ENCODE assay signal across 18 cellular contexts in genomic region chr11:92439133-92439532, GRCh38.
DNase-seq lines count a peak whose midpoint lies in the region; ATAC-seq and TF ChIP-seq lines count a peak whose summit lies in the region.
"Had no signal": no experiment of that assay in that cellular context is flagged by ENCODE, and none has a peak within 500 bp of the region (broad histone marks: within the 10 kb centered on the region; RNA-seq: fewer than 3 reads in every experiment).

No MANE protein-coding gene starts in this region.

- ATAC-seq in GM23338 (no peak), GM21367 (IDR thresholded peaks at IDR 0.05; ENCODE audit: unreplicated experiment) (no peak)
- ATAC-seq: A549; CD8-positive, alpha-beta T cell; GM12878 had no signal

- TF ChIP-seq RAD21 in SK-N-SH (IDR thresholded peaks at IDR 0.05; ENCODE audit: low read length), result no peak

- no peaks in the 10 kb centered on the region for H3K27me3 Mint-ChIP-seq in GM23338 (ENCODE audit: insufficient read depth, low read depth, poor library complexity)
- no peaks in the 10 kb centered on the region for H3K27me3 Mint-ChIP-seq in mesothelial cell of epicardium (ENCODE audit: low read depth)
- no peaks in the 10 kb centered on the region for H3K27me3 Mint-ChIP-seq in activated CD4-positive, alpha-beta T cell treated with anti-CD3 and anti-CD28 coated beads, Interleukin-2, amount 10 ng/mL, durations not matched to agents 24 days and 14 days
- H3K27me3 Mint-ChIP-seq: B cell; CD4-positive, alpha-beta T cell had no signal

- TF ChIP-seq CTCF in GM23338 (conservative IDR thresholded peaks at IDR 0.05; ENCODE audit: low read depth in 2 of 2), result no peak
- no peak for TF ChIP-seq CTCF in SK-N-SH (IDR thresholded peaks at IDR 0.05)
- TF ChIP-seq CTCF in mesothelial cell of epicardium (IDR thresholded peaks at IDR 0.05; ENCODE audit: unreplicated experiment), result no peak

- no peak for TF ChIP-seq EP300 in SK-N-SH (IDR thresholded peaks at IDR 0.05; ENCODE audit: borderline replicate concordance in 1 of 2, low read depth in 1 of 2, low read length in 1 of 2)

- H3K36me3 Mint-ChIP-seq in GM23338 (ENCODE audit: low read depth) (0 out of 3 replicates have a peak, but pooled peaks cover 2% of the 10 kb centered on the region), mesothelial cell of epicardium (no peaks in the 10 kb centered on the region)
- H3K36me3 Mint-ChIP-seq in activated CD4-positive, alpha-beta T cell treated with anti-CD3 and anti-CD28 coated beads, Interleukin-2, amount 10 ng/mL, durations not matched to agents 24 days and 14 days (ENCODE audit: low read depth), result no peaks in the 10 kb centered on the region
- H3K36me3 Mint-ChIP-seq: CD8-positive, alpha-beta T cell had no signal

- H3K27ac ChIP-seq in GM23338 (ENCODE audit: low read depth) (peak overlapping the region; percentile 27), SK-N-SH (ENCODE audit: low read depth in 2 of 2, low read length in 1 of 2) (no peak overlapping the region; a peak in 1 of 4 replicates)
- H3K27ac ChIP-seq: 22Rv1; A549; BLaER1 treated with 17β-estradiol and CSF1 and Interleukin-3, amounts not matched to agents 10 nM and 100 nM; C4-2B had no signal

- H2AFZ ChIP-seq in GM23338 (no peak overlapping the region), SK-N-SH (ENCODE audit: low read depth) (no peak overlapping the region)

- H3K27ac Mint-ChIP-seq in GM23338 (no peak overlapping the region), mesothelial cell of epicardium (peak overlapping the region; percentile 36)
- no peak overlapping the region for H3K27ac Mint-ChIP-seq in activated CD4-positive, alpha-beta T cell treated with anti-CD3 and anti-CD28 coated beads, Interleukin-2, amount 10 ng/mL, durations not matched to agents 24 days and 14 days
- H3K27ac Mint-ChIP-seq: B cell; CD4-positive, alpha-beta T cell; CD8-positive, alpha-beta T cell had no signal

- H3K4me2 ChIP-seq in GM23338 (no peak overlapping the region), SK-N-SH (no peak overlapping the region)
- H3K4me2 ChIP-seq: A549; BLaER1 treated with 17β-estradiol and CSF1 and Interleukin-3, amounts not matched to agents 10 nM and 100 nM had no signal

- H3K9me3 Mint-ChIP-seq in GM23338 (no peaks in the 10 kb centered on the region), mesothelial cell of epicardium (no peaks in the 10 kb centered on the region)
- no peaks in the 10 kb centered on the region for H3K9me3 Mint-ChIP-seq in activated CD4-positive, alpha-beta T cell treated with anti-CD3 and anti-CD28 coated beads, Interleukin-2, amount 10 ng/mL, durations not matched to agents 24 days and 14 days
- H3K9me3 Mint-ChIP-seq: CD4-positive, alpha-beta T cell; CD8-positive, alpha-beta T cell had no signal

- H3K27me3 ChIP-seq in GM23338 (ENCODE audit: insufficient read depth) (no peaks in the 10 kb centered on the region), SK-N-SH (ENCODE audit: insufficient read depth) (no peaks in the 10 kb centered on the region)
- H3K27me3 ChIP-seq: BLaER1 treated with 17β-estradiol and CSF1 and Interleukin-3, amounts not matched to agents 10 nM and 100 nM had no signal

- no peaks in the 10 kb centered on the region for H3K9me2 ChIP-seq in GM23338 (ENCODE audit: insufficient read depth)
- H3K9me2 ChIP-seq in SK-N-SH, result no peaks in the 10 kb centered on the region

- intact Hi-C loops in activated CD4-positive, alpha-beta T cell treated with anti-CD3 and anti-CD28 coated beads, Interleukin-2, amount 10 ng/mL, durations not matched to agents 24 days and 14 days (cut with micrococcal nuclease), result no loop called here

- H3K79me2 ChIP-seq in GM23338 (replicated peaks; ENCODE audit: insufficient read depth) (peaks cover 58% of the 10 kb centered on the region), SK-N-SH (ENCODE audit: insufficient read depth) (no peaks in the 10 kb centered on the region)

- WGBS in SK-N-SH (ENCODE audit: low lambda C conversion rate), result 28% methylated on average over 1 of the region's 1 CpG

- H3K4me3 Mint-ChIP-seq in GM23338 (no peak overlapping the region), mesothelial cell of epicardium (no peak overlapping the region)
- no peak overlapping the region for H3K4me3 Mint-ChIP-seq in activated CD4-positive, alpha-beta T cell treated with anti-CD3 and anti-CD28 coated beads, Interleukin-2, amount 10 ng/mL, durations not matched to agents 24 days and 14 days
- H3K4me3 Mint-ChIP-seq: B cell; CD4-positive, alpha-beta T cell; CD8-positive, alpha-beta T cell had no signal

- H3K9me3 ChIP-seq in SK-N-SH, result no peaks in the 10 kb centered on the region
- H3K9me3 ChIP-seq: A549; BLaER1 treated with 17β-estradiol and CSF1 and Interleukin-3, amounts not matched to agents 10 nM and 100 nM; Caco-2 had no signal

- H3K4me3 ChIP-seq in GM23338, result no peak overlapping the region
- no peak overlapping the region for H3K4me3 ChIP-seq in SK-N-SH (ENCODE audit: low read depth in 2 of 2, low read length in 1 of 2)
- H3K4me3 ChIP-seq: A549; BLaER1 treated with 17β-estradiol and CSF1 and Interleukin-3, amounts not matched to agents 10 nM and 100 nM; GM12878 had no signal

- H3K4me1 Mint-ChIP-seq in GM23338 (peaks cover 56% of the 10 kb centered on the region), mesothelial cell of epicardium (peaks cover 58% of the 10 kb centered on the region)
- no peaks in the 10 kb centered on the region for H3K4me1 Mint-ChIP-seq in activated CD4-positive, alpha-beta T cell treated with anti-CD3 and anti-CD28 coated beads, Interleukin-2, amount 10 ng/mL, durations not matched to agents 24 days and 14 days
- H3K4me1 Mint-ChIP-seq: B cell had no signal

- DNase-seq in GM23338 (ENCODE audit: low spot score) (no peak), SK-N-SH (no peak), mesothelial cell of epicardium (ENCODE audit: low spot score in 2 of 2, unreplicated experiment in 2 of 2) (no peak)
- DNase-seq in activated CD4-positive, alpha-beta T cell treated with anti-CD3 and anti-CD28 coated beads, Interleukin-2, amount 10 ng/mL, durations not matched to agents 24 days and 14 days, result no peak
- DNase-seq: AML-193; Caco-2; Calu3; CD4-positive, alpha-beta T cell; CD8-positive, alpha-beta T cell; DMS79 treated with DMSO at 0.1 percent for 48 hours; GDM1 had no signal

- H4K20me1 ChIP-seq in GM23338 (replicated peaks; ENCODE audit: insufficient read depth) (no peaks in the 10 kb centered on the region), SK-N-SH (ENCODE audit: insufficient read depth) (no peaks in the 10 kb centered on the region)
- H4K20me1 ChIP-seq: BLaER1 treated with 17β-estradiol and CSF1 and Interleukin-3, amounts not matched to agents 10 nM and 100 nM had no signal

- no peaks in the 10 kb centered on the region for H3K36me3 ChIP-seq in GM23338 (ENCODE audit: insufficient read depth)
- no peaks in the 10 kb centered on the region for H3K36me3 ChIP-seq in SK-N-SH (replicated peaks in 1 of 2; ENCODE audit: control insufficient read depth in 1 of 2, insufficient read depth in 2 of 2, low read length in 1 of 2)
- H3K36me3 ChIP-seq: BLaER1 treated with 17β-estradiol and CSF1 and Interleukin-3, amounts not matched to agents 10 nM and 100 nM had no signal

- POLR2A ChIA-PET in SK-N-SH (lab: Yijun Ruan, JAX), result no interaction called here

- peaks cover 18% of the 10 kb centered on the region for H3K4me1 ChIP-seq in GM23338 (ENCODE audit: insufficient read depth)
- peaks cover 0 to 20% of the 10 kb centered on the region in 2 experiments; a peak in 1 of 4 replicates for H3K4me1 ChIP-seq in SK-N-SH (ENCODE audit: control insufficient read depth in 1 of 2, insufficient read depth in 2 of 2, low read depth in 1 of 2, low read length in 1 of 2)
- H3K4me1 ChIP-seq: BLaER1 treated with 17β-estradiol and CSF1 and Interleukin-3, amounts not matched to agents 10 nM and 100 nM had no signal

- 0 out of 2 replicates have a peak, but pooled peaks cover 4% of the 10 kb centered on the region for H3F3A ChIP-seq in GM23338 (replicated peaks; ENCODE audit: low read depth)
- no peaks in the 10 kb centered on the region for H3F3A ChIP-seq in SK-N-SH (replicated peaks; ENCODE audit: insufficient read depth)

- CTCF ChIA-PET in SK-N-SH (lab: Yijun Ruan, JAX), result no interaction called here

- no peak overlapping the region for H3K9ac ChIP-seq in SK-N-SH
- H3K9ac ChIP-seq: BLaER1 treated with 17β-estradiol and CSF1 and Interleukin-3, amounts not matched to agents 10 nM and 100 nM had no signal

TF ChIP-seq in GM23338, 12 proteins besides CTCF, POLR2A, EP300 and RAD21 (continues in another document):
- no peak for TF ChIP-seq STAT1 (IDR thresholded peaks at IDR 0.05; ENCODE audit: unreplicated experiment)
- no peak for TF ChIP-seq ZNF114 (CRISPR knock-in tag; IDR thresholded peaks at IDR 0.05)
- no peak for TF ChIP-seq ZNF331 (CRISPR knock-in tag; IDR thresholded peaks at IDR 0.05; ENCODE audit: low read depth)
- TF ChIP-seq CREB1 (CRISPR knock-in tag; IDR thresholded peaks at IDR 0.05; ENCODE audit: low read depth), result no peak
- TF ChIP-seq POLR2AphosphoS5 (IDR thresholded peaks at IDR 0.05; ENCODE audit: low read depth), result no peak
- no peak for TF ChIP-seq ETS1 (IDR thresholded peaks at IDR 0.05)

TF ChIP-seq in SK-N-SH, 30 proteins besides CTCF, POLR2A, EP300 and RAD21:
- TF ChIP-seq TCF12 (IDR thresholded peaks at IDR 0.05), result peak; percentile 72
- TF ChIP-seq FOXJ3 (CRISPR knock-in tag; IDR thresholded peaks at IDR 0.05), result no peak
- TF ChIP-seq, protein P1, sequence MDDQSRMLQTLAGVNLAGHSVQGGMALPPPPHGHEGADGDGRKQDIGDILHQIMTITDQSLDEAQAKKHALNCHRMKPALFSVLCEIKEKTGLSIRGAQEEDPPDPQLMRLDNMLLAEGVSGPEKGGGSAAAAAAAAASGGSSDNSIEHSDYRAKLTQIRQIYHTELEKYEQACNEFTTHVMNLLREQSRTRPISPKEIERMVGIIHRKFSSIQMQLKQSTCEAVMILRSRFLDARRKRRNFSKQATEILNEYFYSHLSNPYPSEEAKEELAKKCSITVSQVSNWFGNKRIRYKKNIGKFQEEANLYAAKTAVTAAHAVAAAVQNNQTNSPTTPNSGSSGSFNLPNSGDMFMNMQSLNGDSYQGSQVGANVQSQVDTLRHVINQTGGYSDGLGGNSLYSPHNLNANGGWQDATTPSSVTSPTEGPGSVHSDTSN (IDR thresholded peaks at IDR 0.05), result peak; percentile 17; the same call in 1 of the 2 replicates
